ENCODE assay signal across 8 cellular contexts in the genomic region with DNA sequence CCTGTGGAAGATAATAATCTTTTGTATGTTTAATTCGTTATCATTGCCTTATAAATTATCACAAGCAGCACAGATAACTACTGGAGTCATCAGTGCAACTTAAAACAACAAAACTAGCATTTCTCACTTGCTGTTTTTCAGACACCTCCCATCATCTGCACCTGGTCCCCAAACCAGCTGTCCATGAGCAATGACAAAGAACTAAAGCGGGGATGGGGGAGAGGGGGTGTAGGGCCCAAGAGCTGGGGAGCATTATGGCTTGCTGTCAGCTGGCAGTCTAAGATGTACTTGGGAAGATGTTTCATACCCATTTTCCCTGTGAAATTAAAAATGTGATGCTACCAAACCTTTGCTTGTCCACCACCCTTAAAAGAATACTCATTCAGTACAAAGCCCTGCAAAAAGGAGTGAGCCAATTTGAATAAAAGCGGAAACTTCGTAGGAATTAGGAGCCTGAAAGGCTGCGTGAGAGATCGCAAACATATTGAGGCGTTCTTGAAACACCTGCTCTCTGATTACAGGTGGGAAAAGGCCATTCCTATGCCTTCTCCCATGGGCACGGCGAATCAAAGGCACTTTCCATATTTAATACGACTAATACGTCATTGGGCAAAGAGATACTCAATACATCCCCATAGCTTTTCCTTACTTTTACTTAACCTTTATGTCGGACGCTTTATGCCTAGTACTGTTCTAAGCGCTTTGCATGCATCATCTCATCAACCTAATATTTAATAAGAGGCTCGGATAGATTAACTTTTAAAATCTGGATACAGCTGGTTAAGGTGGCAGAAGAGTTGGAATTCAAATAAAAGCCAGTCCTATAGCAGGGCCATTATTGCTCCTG. TPM values are rescaled to one million over a fixed set of nuclear protein-coding genes. Genes with fewer than 3 reads are reported as not detected.
DNase-seq lines count a peak whose midpoint lies in the region; ATAC-seq and TF ChIP-seq lines count a peak whose summit lies in the region.

No MANE protein-coding gene starts in this region.

- POLR2A ChIA-PET in activated CD4-positive, alpha-beta T cell treated with anti-CD3 and anti-CD28 coated beads, Interleukin-2, amount 10 ng/mL, durations not matched to agents 7 days and 5 days (lab: Charles Lee) = interaction anchor here (0.7 to 2.2 kb wide), 5 partner anchors 24 to 56 kb away, joined by 3 to 13 read pairs (median 3); a partner anchor contains a TSS

- H3K27ac ChIP-seq in OCI-LY1 (ENCODE audit: low read depth, low read length, poor library complexity, severe bottlenecking) (peak overlapping the region; percentile 92), ectodermal cell (ENCODE audit: insufficient read depth, low read depth, low read length, poor library complexity, severe bottlenecking) (peak overlapping the region; percentile 98), neural cell (ENCODE audit: low read length) (peak overlapping the region; percentile 80)

- no peaks in the 10 kb centered on the region for H3K27me3 Mint-ChIP-seq in activated CD4-positive, alpha-beta T cell treated with anti-CD3 and anti-CD28 coated beads, Interleukin-2, amount 10 ng/mL, durations not matched to agents 7 days and 5 days

- H3K4me1 ChIP-seq in OCI-LY1 (ENCODE audit: insufficient read depth, low read length, severe bottlenecking) (peaks cover 55% of the 10 kb centered on the region), ectodermal cell (ENCODE audit: control insufficient read depth, insufficient read depth, low read length) (peaks cover 41% of the 10 kb centered on the region)

- peak overlapping the region; percentile 98 for H3K4me3 Mint-ChIP-seq in activated CD4-positive, alpha-beta T cell treated with anti-CD3 and anti-CD28 coated beads, Interleukin-2, amount 10 ng/mL, durations not matched to agents 7 days and 5 days

- CTCF ChIA-PET in activated CD4-positive, alpha-beta T cell treated with anti-CD3 and anti-CD28 coated beads, Interleukin-2, amount 10 ng/mL, durations not matched to agents 7 days and 5 days (lab: Charles Lee) = interaction anchor here (0.6 to 9.3 kb wide), 18 partner anchors 12 to 549 kb away, joined by 3 to 120 read pairs (median 4); a partner anchor contains a TSS

- peaks cover 6% of the 10 kb centered on the region for H3K36me3 Mint-ChIP-seq in activated CD4-positive, alpha-beta T cell treated with anti-CD3 and anti-CD28 coated beads, Interleukin-2, amount 10 ng/mL, durations not matched to agents 7 days and 5 days (ENCODE audit: low read depth)

- no peak for ATAC-seq in GM18519 (IDR thresholded peaks at IDR 0.05; ENCODE audit: low FRiP score, unreplicated experiment)

- H3K79me2 ChIP-seq in OCI-LY1 (ENCODE audit: insufficient read depth, low read length) (peaks cover 31% of the 10 kb centered on the region), neural cell (replicated peaks; ENCODE audit: insufficient read depth, low read length) (peaks cover 47% of the 10 kb centered on the region)

- TF ChIP-seq EP300 in neural cell (conservative IDR thresholded peaks at IDR 0.05; ENCODE audit: poor library complexity, severe bottlenecking) = no peak

- H3F3A ChIP-seq in OCI-LY1 (ENCODE audit: insufficient read depth, low read length) (peaks cover 23% of the 10 kb centered on the region; the same call in 1 of the 2 replicates), neural cell (ENCODE audit: insufficient read depth, low read length, poor library complexity, severe bottlenecking) (peaks cover 4% of the 10 kb centered on the region)

- TF ChIP-seq CTCF in OCI-LY1 (IDR thresholded peaks at IDR 0.05; ENCODE audit: low read length) = no peak
- no peak for TF ChIP-seq CTCF in neural cell (IDR thresholded peaks at IDR 0.05; ENCODE audit: poor library complexity, severe bottlenecking)

- H3K27ac Mint-ChIP-seq in activated CD4-positive, alpha-beta T cell treated with anti-CD3 and anti-CD28 coated beads, Interleukin-2, amount 10 ng/mL, durations not matched to agents 7 days and 5 days = peak overlapping the region; percentile 100

- no peak overlapping the region for H2AFZ ChIP-seq in OCI-LY1 (ENCODE audit: low read length)
- H2AFZ ChIP-seq in neural cell (ENCODE audit: low read depth, low read length) = peak overlapping the region; percentile 4

- no peaks in the 10 kb centered on the region for H3K9me3 Mint-ChIP-seq in activated CD4-positive, alpha-beta T cell treated with anti-CD3 and anti-CD28 coated beads, Interleukin-2, amount 10 ng/mL, durations not matched to agents 7 days and 5 days

- H4K20me1 ChIP-seq in OCI-LY1 (ENCODE audit: insufficient read depth, low read length) (0 out of 2 replicates have a peak, but pooled peaks cover 4% of the 10 kb centered on the region), neural cell (ENCODE audit: insufficient read depth) (no peaks in the 10 kb centered on the region)

- peak overlapping the region; percentile 87 for H3K9ac ChIP-seq in OCI-LY1 (ENCODE audit: low read length)
- peak overlapping the region; percentile 72 for H3K9ac ChIP-seq in neural cell (ENCODE audit: low read length)

- H3K27me3 ChIP-seq in OCI-LY1 (ENCODE audit: insufficient read depth, low read length) = no peaks in the 10 kb centered on the region
- no peaks in the 10 kb centered on the region for H3K27me3 ChIP-seq in ectodermal cell (ENCODE audit: control insufficient read depth, insufficient read depth, low read length, poor library complexity, severe bottlenecking)
- no peaks in the 10 kb centered on the region for H3K27me3 ChIP-seq in neural cell (ENCODE audit: insufficient read depth, low read depth, low read length)

- no peak for TF ChIP-seq RAD21 in neural cell (conservative IDR thresholded peaks at IDR 0.05)

- H3K4me3 ChIP-seq in OCI-LY1 (ENCODE audit: low read depth, low read length, poor library complexity, severe bottlenecking) = peak overlapping the region; percentile 72
- H3K4me3 ChIP-seq in ectodermal cell (ENCODE audit: insufficient read depth, low read depth, low read length) = peak overlapping the region; percentile 62
- H3K4me3 ChIP-seq in neural cell (ENCODE audit: low read length) = peak overlapping the region; percentile 63

- DNase-seq in activated CD4-positive, alpha-beta T cell treated with anti-CD3 and anti-CD28 coated beads, Interleukin-2, amount 10 ng/mL, durations not matched to agents 7 days and 5 days = peak; percentile 11
- DNase-seq in activated CD4-positive, alpha-beta T cell treated with anti-CD3 and anti-CD28 coated beads for 48 hours = no peak
- DNase-seq in occipital lobe (lab: John Stamatoyannopoulos, UW) (no peak), NOMO-1 treated with DMSO at 0.1 percent for 48 hours (lab: John Stamatoyannopoulos, UW; ENCODE audit: unreplicated experiment) (no peak)

- H3K36me3 ChIP-seq in OCI-LY1 (ENCODE audit: insufficient read depth, low read length) = peaks cover 13% of the 10 kb centered on the region; the same call in 1 of the 2 replicates
- H3K36me3 ChIP-seq in ectodermal cell (ENCODE audit: control insufficient read depth, insufficient read depth, low read length) = no peaks in the 10 kb centered on the region
- no peaks in the 10 kb centered on the region for H3K36me3 ChIP-seq in neural cell (ENCODE audit: insufficient read depth, low read length)

- 87% methylated on average over 14 to 15 of the region's 15 CpGs for WGBS in ectodermal cell, 2 experiments

- H3K4me2 ChIP-seq in OCI-LY1 (ENCODE audit: low read length) = peak overlapping the region; percentile 93
- peak overlapping the region; percentile 75 for H3K4me2 ChIP-seq in neural cell (ENCODE audit: low read length)

- H3K9me3 ChIP-seq in OCI-LY1 (ENCODE audit: low read length) = no peaks in the 10 kb centered on the region
- no peaks in the 10 kb centered on the region for H3K9me3 ChIP-seq in ectodermal cell (ENCODE audit: control insufficient read depth, low read length)
- H3K9me3 ChIP-seq in neural cell (ENCODE audit: low read length) = no peaks in the 10 kb centered on the region

- H3K9me2 ChIP-seq in OCI-LY1 (ENCODE audit: low read depth, low read length) (no peaks in the 10 kb centered on the region), neural cell (ENCODE audit: insufficient read depth, low read length) (no peaks in the 10 kb centered on the region)

- peaks cover 65% of the 10 kb centered on the region for H3K4me1 Mint-ChIP-seq in activated CD4-positive, alpha-beta T cell treated with anti-CD3 and anti-CD28 coated beads, Interleukin-2, amount 10 ng/mL, durations not matched to agents 7 days and 5 days

TF ChIP-seq in neural cell, 6 proteins besides CTCF, POLR2A, EP300 and RAD21:
- no peak for TF ChIP-seq TAF1 (IDR thresholded peaks at IDR 0.05; ENCODE audit: low read depth)
- no peak for TF ChIP-seq MXI1 (conservative IDR thresholded peaks at IDR 0.05; ENCODE audit: poor library complexity, severe bottlenecking)

RNA-seq across cellular contexts. Expression of a gene that starts 31.0 kb away (rescaled TPM):
- total RNA-seq in activated CD4-positive, alpha-beta T cell treated with anti-CD3 and anti-CD28 coated beads, Interleukin-2, amount 10 ng/mL, durations not matched to agents 7 days and 5 days = 10 to 100 TPM; 97.4 to 98.5 TPM
- 68.0 TPM for polyA plus RNA-seq in ectodermal cell (2013, experiment 1 of 4)
- 68.0 TPM for polyA plus RNA-seq in ectodermal cell (2013, experiment 2 of 4)
- 52.9 TPM for polyA plus RNA-seq in ectodermal cell (2013, experiment 3 of 4)
- 64.7 TPM for polyA plus RNA-seq in ectodermal cell (2013, experiment 4 of 4)
- polyA plus RNA-seq in neural cell = 78.4 and 91.8 TPM in 2 replicates
- 367 and 473 TPM in 2 replicates for polyA minus RNA-seq in neural cell
- 261 TPM for total RNA-seq in occipital lobe
